ENCODE assay signal across 2 cellular contexts in the genomic region with DNA sequence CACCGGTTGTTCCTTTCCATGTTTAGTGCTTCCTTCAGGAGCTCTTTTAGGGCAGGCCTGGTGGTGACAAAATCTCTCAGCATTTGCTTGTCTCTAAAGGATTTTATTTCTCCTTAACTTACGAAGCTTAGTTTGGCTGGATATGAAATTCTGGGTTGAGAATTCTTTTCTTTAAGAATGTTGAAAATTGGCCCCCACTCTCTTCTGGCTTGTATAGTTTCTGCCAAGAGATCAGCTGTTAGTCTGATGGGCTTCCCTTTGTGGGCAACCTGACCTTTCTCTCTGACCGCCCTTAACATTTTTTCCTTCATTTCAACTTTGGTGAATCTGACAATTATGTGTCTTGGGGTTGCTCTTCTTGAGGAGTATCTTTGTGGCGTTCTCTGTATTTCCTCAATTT.
DNase-seq lines count a peak whose midpoint lies in the region; ATAC-seq, FAIRE-seq and TF ChIP-seq lines count a peak whose summit lies in the region.
"Not testable (repeated sequence)": the region's sequence is repeated elsewhere in the genome, so short reads cannot be mapped to it uniquely, and the experiment has no call there.

No MANE protein-coding gene starts in this region.

- H3K4me2 ChIP-seq in HepG2 (ENCODE audit: low read depth, low read length) = not testable (repeated sequence)

- not testable (repeated sequence) for H2AFZ ChIP-seq in HepG2 (ENCODE audit: low read length)

- not testable (repeated sequence) for H3K27ac Mint-ChIP-seq in WTC11

- ATAC-seq in WTC11, HepG2: not testable (repeated sequence)

- WGBS in HepG2 (ENCODE audit: low lambda C conversion rate) = 25% methylated on average over 4 of the region's 4 CpGs

- intact Hi-C loops in HepG2 (cut with micrococcal nuclease; ENCODE audit: unreplicated experiment) = not testable (repeated sequence)

- not testable (repeated sequence) for H3K27ac ChIP-seq in HepG2 (ENCODE audit: extremely low read length, insufficient read depth, low read length)

- TF ChIP-seq EP300 in HepG2 (IDR thresholded peaks at IDR 0.05; ENCODE audit: low read depth in 2 of 2, low read length in 2 of 2); HepG2 (CRISPR knock-in tag; IDR thresholded peaks at IDR 0.05; ENCODE audit: borderline replicate concordance): not testable (repeated sequence)

- CTCF ChIA-PET in WTC11 (lab: Charles Lee); HepG2 (lab: Yijun Ruan, JAX; ENCODE audit: low intra/inter-chr PET ratio, low total read pairs): not testable (repeated sequence)

- H3K79me2 ChIP-seq in HepG2 (ENCODE audit: insufficient read depth, low read length) = not testable (repeated sequence)

- peaks cover 90% of the 10 kb centered on the region for H3K36me3 Mint-ChIP-seq in WTC11

- H3K27me3 Mint-ChIP-seq in WTC11 (ENCODE audit: low read depth) = not testable (repeated sequence)

- H4K20me1 ChIP-seq in HepG2 (ENCODE audit: insufficient read depth, low read length) = not testable (repeated sequence)

- TF ChIP-seq RAD21 in HepG2 (CRISPR knock-in tag; IDR thresholded peaks at IDR 0.05) = not testable (repeated sequence)

- H3K9me3 Mint-ChIP-seq in WTC11 = peaks cover 58% of the 10 kb centered on the region

- not testable (repeated sequence) for H3K4me1 Mint-ChIP-seq in WTC11

- TF ChIP-seq POLR2A in HepG2 (IDR thresholded peaks at IDR 0.05; ENCODE audit: insufficient read depth in 1 of 2, low read depth in 2 of 2, low read length in 2 of 2) = not testable (repeated sequence)

- in situ Hi-C loops in HepG2 (cut with HindIII; ENCODE audit: extremely low pct_ligation_motif_present, low pct_unique_long_range_greater_than_20kb) = not testable (repeated sequence)

- not testable (repeated sequence) for BruUV-seq in HepG2 (replicated peaks; lab: Mats Ljungman, UMichigan)

- H3K27me3 ChIP-seq in HepG2 (ENCODE audit: control insufficient read depth in 1 of 2, insufficient read depth in 2 of 2, low read length in 2 of 2) = not testable (repeated sequence)

- POLR2A ChIA-PET in WTC11 (lab: Charles Lee); HepG2 (lab: Yijun Ruan, JAX): not testable (repeated sequence)

- not testable (repeated sequence) for H3K4me3 Mint-ChIP-seq in WTC11

- H3K9ac ChIP-seq in HepG2 (ENCODE audit: insufficient read depth, low read depth, low read length) = not testable (repeated sequence)

- H3K4me3 ChIP-seq in HepG2 (replicated peaks in 1 of 3; ENCODE audit: insufficient read depth in 1 of 3, low read depth in 2 of 3, low read length in 3 of 3) = not testable (repeated sequence)

- FAIRE-seq in HepG2 (lab: Jason Lieb, UNC) = not testable (repeated sequence)

- not testable (repeated sequence) for H3K4me1 ChIP-seq in HepG2 (ENCODE audit: insufficient read depth, low read length)

- not testable (repeated sequence) for DNase-seq in WTC11 (ENCODE audit: low spot score); HepG2 (ENCODE audit: low spot score)

- H3K9me3 ChIP-seq in HepG2 (ENCODE audit: low read length) = not testable (repeated sequence)

- H3K36me3 ChIP-seq in HepG2 (replicated peaks in 1 of 2; ENCODE audit: control insufficient read depth in 1 of 2, insufficient read depth in 2 of 2, low read length in 2 of 2) = peaks cover 6 to 23% of the 10 kb centered on the region in 2 experiments; a peak in 4 of 5 replicates

- not testable (repeated sequence) for TF ChIP-seq CTCF in WTC11 (IDR thresholded peaks at IDR 0.05); HepG2 (CRISPR knock-in tag; IDR thresholded peaks at IDR 0.05)

TF ChIP-seq in WTC11, 78 proteins besides CTCF, POLR2A, EP300 and RAD21:
- TF ChIP-seq ZNF317 (CRISPR knock-in tag; IDR thresholded peaks at IDR 0.05; ENCODE audit: borderline replicate concordance, low read depth) = peak; percentile 74; the same call in 1 of the 2 replicates

TF ChIP-seq in HepG2, 621 proteins besides CTCF, POLR2A, EP300 and RAD21:
- peak; percentile 92 for TF ChIP-seq ZNF317 (CRISPR knock-in tag; IDR thresholded peaks at IDR 0.05)
